In genomic region chr7:148286150-148286549, GRCh38 we compare ENCODE assay signal across 9 cellular contexts.
A peak's percentile ranks its signal among the peaks of the same experiment; 100 is the strongest.
DNase-seq lines count a peak whose midpoint lies in the region; ATAC-seq and TF ChIP-seq lines count a peak whose summit lies in the region.
"Had no signal": no experiment of that assay in that cellular context is flagged by ENCODE, and none has a peak within 500 bp of the region (broad histone marks: within the 10 kb centered on the region; RNA-seq: fewer than 3 reads in every experiment).

No MANE protein-coding gene starts in this region.

- no peaks in the 10 kb centered on the region for H3K36me3 ChIP-seq in A673 (ENCODE audit: insufficient read depth, low read length, poor library complexity, severe bottlenecking)

- DNase-seq in A673 (ENCODE audit: low spot score) (peak; percentile 73), GM13977 (ENCODE audit: low spot score) (no peak), RPMI7951 (ENCODE audit: low read depth) (peak; percentile 11), hippocampal formation (lab: John Stamatoyannopoulos, UW) (peak; percentile 19 to 47), NCI-H2196 treated with DMSO at 0.1 percent for 48 hours (lab: John Stamatoyannopoulos, UW; ENCODE audit: unreplicated experiment) (no peak), NCI-H226 (no peak)
- DNase-seq: activated naive CD8-positive, alpha-beta T cell treated with anti-CD3 and anti-CD28 coated beads, Interleukin-2, amount 10 ng/mL, durations not matched to agents 7 days and 5 days had no signal

- intact Hi-C loops in A673 (cut with micrococcal nuclease; ENCODE audit: unreplicated experiment): loop anchor here (1.0 kb wide), 1 partner anchor 194 kb away; no protein-coding TSS in a partner anchor

- H3K4me3 ChIP-seq in A673 (ENCODE audit: low read depth, low read length, poor library complexity, severe bottlenecking): no peak overlapping the region

- H3K27me3 ChIP-seq in A673 (replicated peaks; ENCODE audit: insufficient read depth, low read depth, low read length, poor library complexity): no peaks in the 10 kb centered on the region

- POLR2A ChIA-PET in A673 (lab: Charles Lee; ENCODE audit: low non-redundant PET): no interaction called here

- no TSS peak for BruUV-seq in A673 (replicated peaks; lab: Mats Ljungman, UMichigan)

- CTCF ChIA-PET in A673 (lab: Charles Lee): interaction anchor here (0.8 kb wide), 1 partner anchor 194 kb away, joined by 4 read pairs; no protein-coding TSS in a partner anchor

- no peak for ATAC-seq in GM18858 (IDR thresholded peaks at IDR 0.05; ENCODE audit: unreplicated experiment)
- no peak for ATAC-seq in GM19023 (IDR thresholded peaks at IDR 0.05; ENCODE audit: unreplicated experiment)

- H3K9me3 ChIP-seq in A673 (ENCODE audit: low read depth, low read length, poor library complexity, severe bottlenecking): no peaks in the 10 kb centered on the region

- TF ChIP-seq CTCF in A673 (conservative IDR thresholded peaks at IDR 0.05; ENCODE audit: low read depth, low read length): peak; percentile 80
- TF ChIP-seq CTCF in GM13977 (IDR thresholded peaks at IDR 0.05; ENCODE audit: extremely low read depth, insufficient read depth, missing control alignments): peak; percentile 32

- no peak overlapping the region for H3K27ac ChIP-seq in A673 (ENCODE audit: low read depth, low read length, poor library complexity, severe bottlenecking)

- H3K4me1 ChIP-seq in A673 (ENCODE audit: insufficient read depth, low read length, poor library complexity, severe bottlenecking): no peaks in the 10 kb centered on the region

- in situ Hi-C loops in GM13977 (cut with MboI; ENCODE audit: low pct_unique_long_range_greater_than_20kb, low sequenced_read_pairs, unreplicated experiment): no loop called here

Comparison
In these comparisons a context has a peak if more than half of its experiments do, and no peak if none do; other contexts are left out.
1. DNase-seq: peak in A673 (single experiment), RPMI7951 (single experiment) and hippocampal formation (2 of 2); none in GM13977 (single experiment), NCI-H2196 treated with DMSO at 0.1 percent for 48 hours (single experiment) and NCI-H226 (single experiment).